ENCODE assay signal across 1 cellular context in the genomic region with DNA sequence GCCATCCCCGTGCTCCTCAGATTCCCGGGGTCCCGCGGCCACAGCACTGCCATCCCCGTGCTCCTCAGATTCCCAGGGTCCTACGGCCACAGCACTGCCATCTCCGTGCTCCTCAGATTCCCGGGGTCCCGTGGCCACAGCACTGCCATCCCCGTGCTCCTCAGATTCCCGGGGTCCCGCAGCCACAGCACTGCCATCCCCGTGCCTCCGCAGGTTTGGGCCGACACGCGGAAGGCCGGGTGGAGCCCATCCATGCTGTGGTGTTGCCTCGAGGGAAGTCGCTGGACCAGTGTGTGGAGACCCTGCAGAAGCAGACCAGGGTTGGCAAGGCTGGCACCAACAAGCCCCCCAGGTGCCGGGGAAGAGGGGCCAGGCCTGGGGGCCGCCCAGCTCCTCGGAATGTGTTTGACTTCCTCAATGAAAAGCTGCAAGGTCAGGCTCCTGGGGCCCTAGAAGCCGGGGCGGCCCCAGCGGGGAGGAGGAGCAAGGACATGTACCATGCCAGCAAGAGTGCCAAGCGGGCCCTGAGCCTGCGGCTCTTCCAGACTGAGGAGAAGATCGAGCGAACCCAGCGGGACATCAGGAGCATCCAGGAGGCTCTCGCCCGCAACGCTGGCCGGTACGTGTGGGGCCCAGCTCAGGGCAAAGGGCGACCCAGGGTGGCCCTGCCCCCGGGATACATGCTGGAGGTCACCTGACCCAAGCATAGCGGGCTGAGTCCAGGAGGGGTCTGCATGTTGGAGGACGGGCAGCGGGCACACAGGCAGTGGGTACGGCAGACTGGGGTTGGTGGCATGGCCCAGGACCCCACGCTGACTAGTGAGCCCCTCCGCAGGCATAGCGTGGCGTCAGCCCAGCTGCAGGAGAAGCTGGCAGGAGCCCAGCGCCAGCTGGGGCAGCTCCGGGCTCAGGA.
TF ChIP-seq lines count a peak whose summit lies in the region.

No MANE protein-coding gene starts in this region.

TF ChIP-seq in K562, 482 proteins besides CTCF, POLR2A, EP300 and RAD21:
- no peak for TF ChIP-seq ZNF717 (CRISPR knock-in tag; IDR thresholded peaks at IDR 0.05)
- TF ChIP-seq, protein P1, sequence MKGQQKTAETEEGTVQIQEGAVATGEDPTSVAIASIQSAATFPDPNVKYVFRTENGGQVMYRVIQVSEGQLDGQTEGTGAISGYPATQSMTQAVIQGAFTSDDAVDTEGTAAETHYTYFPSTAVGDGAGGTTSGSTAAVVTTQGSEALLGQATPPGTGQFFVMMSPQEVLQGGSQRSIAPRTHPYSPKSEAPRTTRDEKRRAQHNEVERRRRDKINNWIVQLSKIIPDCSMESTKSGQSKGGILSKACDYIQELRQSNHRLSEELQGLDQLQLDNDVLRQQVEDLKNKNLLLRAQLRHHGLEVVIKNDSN (CRISPR knock-in tag; IDR thresholded peaks at IDR 0.05) = peak; percentile 14; the same call in 1 of the 2 replicates
